In genomic region chr9:127947841-127948710, GRCh38 we compare ENCODE assay signal across 16 cellular contexts. TPM values are rescaled to one million over a fixed set of nuclear protein-coding genes. Genes with fewer than 3 reads are reported as not detected.
A peak's percentile ranks its signal among the peaks of the same experiment; 100 is the strongest.
DNase-seq lines count a peak whose midpoint lies in the region; ATAC-seq and TF ChIP-seq lines count a peak whose summit lies in the region.
"Had no signal": no experiment of that assay in that cellular context is flagged by ENCODE, and none has a peak within 500 bp of the region (broad histone marks: within the 10 kb centered on the region; RNA-seq: fewer than 3 reads in every experiment).

No MANE protein-coding gene starts in this region.

- peaks cover 52% of the 10 kb centered on the region for H3K4me1 ChIP-seq in CD4-positive, CD25-positive, alpha-beta regulatory T cell (ENCODE audit: control insufficient read depth, insufficient read depth, low read length, poor library complexity, severe bottlenecking)
- H3K4me1 ChIP-seq in mucosa of stomach (ENCODE audit: control insufficient read depth, insufficient read depth, low read length) (peaks cover 28% of the 10 kb centered on the region), mucosa of descending colon (ENCODE audit: low read depth) (peaks cover 10% of the 10 kb centered on the region)

- H3K27ac ChIP-seq in CD4-positive, CD25-positive, alpha-beta regulatory T cell (ENCODE audit: insufficient read depth, low read length, poor library complexity, severe bottlenecking), result no peak overlapping the region

- H3K36me3 Mint-ChIP-seq in CD4-positive, CD25-positive, alpha-beta regulatory T cell, result peaks cover 29% of the 10 kb centered on the region
- H3K36me3 Mint-ChIP-seq in Calu3 (ENCODE audit: insufficient read depth, unreplicated experiment), result peaks cover 52% of the 10 kb centered on the region
- peaks cover 1% of the 10 kb centered on the region for H3K36me3 Mint-ChIP-seq in activated naive CD8-positive, alpha-beta T cell
- H3K36me3 Mint-ChIP-seq: natural killer cell had no signal

- H3K4me3 Mint-ChIP-seq in CD4-positive, CD25-positive, alpha-beta regulatory T cell, result peak overlapping the region in 1 of 4 donors; percentile 35
- no peak overlapping the region for H3K4me3 Mint-ChIP-seq in Calu3 (ENCODE audit: low read depth, unreplicated experiment)
- H3K4me3 Mint-ChIP-seq in activated naive CD8-positive, alpha-beta T cell, result no peak overlapping the region
- H3K4me3 Mint-ChIP-seq: activated T-helper 1 cell treated with anti-CD3 and anti-CD28 coated beads, Interleukin-12 subunit alpha, Interleukin-12 subunit beta, Interleukin-2, Interleukin-4 antibody, amounts not matched to agents 30 ng/mL and 10 ng/mL and 1 ng/mL, durations not matched to agents 14 hours and 24 hours and 36 hours; CD14-positive monocyte; natural killer cell had no signal

- peak overlapping the region; percentile 12 for H3K9ac ChIP-seq in mucosa of stomach (ENCODE audit: low read length)

- ATAC-seq in CD4-positive, CD25-positive, alpha-beta regulatory T cell (ENCODE audit: low read depth in 2 of 2), result no peak
- ATAC-seq in mucosa of descending colon (no peak), GM18873 (IDR thresholded peaks at IDR 0.05; ENCODE audit: low FRiP score, unreplicated experiment) (no peak)
- ATAC-seq: natural killer cell, PC-3 had no signal

- peaks cover 0 to 73% (median 34%) of the 10 kb centered on the region in 4 donors for H3K4me1 Mint-ChIP-seq in CD4-positive, CD25-positive, alpha-beta regulatory T cell
- H3K4me1 Mint-ChIP-seq in Calu3 (ENCODE audit: low read depth, unreplicated experiment), result peaks cover 32% of the 10 kb centered on the region
- H3K4me1 Mint-ChIP-seq in activated naive CD8-positive, alpha-beta T cell (ENCODE audit: low read depth), result peaks cover 71% of the 10 kb centered on the region

- H3K4me3 ChIP-seq in CD4-positive, CD25-positive, alpha-beta regulatory T cell (ENCODE audit: low read depth, low read length), result no peak overlapping the region
- H3K4me3 ChIP-seq in mucosa of stomach (ENCODE audit: low read length), result no peak overlapping the region
- no peak overlapping the region for H3K4me3 ChIP-seq in mucosa of descending colon

- peaks cover 87% of the 10 kb centered on the region for H3K36me3 ChIP-seq in CD4-positive, CD25-positive, alpha-beta regulatory T cell (ENCODE audit: control insufficient read depth, insufficient read depth, low read length)
- H3K36me3 ChIP-seq in mucosa of stomach (ENCODE audit: control insufficient read depth, insufficient read depth, low read length) (peaks cover 31% of the 10 kb centered on the region), mucosa of descending colon (ENCODE audit: low read depth) (peaks cover 5% of the 10 kb centered on the region)

- CTCF ChIA-PET in Calu3 (lab: Charles Lee), result no interaction called here

- H3K27ac Mint-ChIP-seq in CD4-positive, CD25-positive, alpha-beta regulatory T cell, result peak overlapping the region; percentile 38 to 84 (median 46)
- peak overlapping the region; percentile 29 for H3K27ac Mint-ChIP-seq in Calu3 (ENCODE audit: unreplicated experiment)
- H3K27ac Mint-ChIP-seq in activated naive CD8-positive, alpha-beta T cell, result peak overlapping the region; percentile 88
- H3K27ac Mint-ChIP-seq: activated T-helper 1 cell treated with anti-CD3 and anti-CD28 coated beads, Interleukin-12 subunit alpha, Interleukin-12 subunit beta, Interleukin-2, Interleukin-4 antibody, amounts not matched to agents 30 ng/mL and 10 ng/mL and 1 ng/mL, durations not matched to agents 14 hours and 24 hours and 36 hours had no signal

- no peaks in the 10 kb centered on the region for H3K9me3 Mint-ChIP-seq in CD4-positive, CD25-positive, alpha-beta regulatory T cell
- H3K9me3 Mint-ChIP-seq in Calu3 (ENCODE audit: low read depth, unreplicated experiment), result no peaks in the 10 kb centered on the region
- H3K9me3 Mint-ChIP-seq in activated naive CD8-positive, alpha-beta T cell (ENCODE audit: low read depth), result no peaks in the 10 kb centered on the region
- H3K9me3 Mint-ChIP-seq: activated T-helper 1 cell treated with anti-CD3 and anti-CD28 coated beads, Interleukin-12 subunit alpha, Interleukin-12 subunit beta, Interleukin-2, Interleukin-4 antibody, amounts not matched to agents 30 ng/mL and 10 ng/mL and 1 ng/mL, durations not matched to agents 14 hours and 24 hours and 36 hours; natural killer cell had no signal

- no TSS peak for BruUV-seq in Calu3 (replicated peaks; lab: Mats Ljungman, UMichigan)

- no peak for TF ChIP-seq CTCF in Calu3 (IDR thresholded peaks at IDR 0.05; ENCODE audit: unreplicated experiment)
- TF ChIP-seq CTCF in mucosa of descending colon (IDR thresholded peaks at IDR 0.05), result no peak

- no peaks in the 10 kb centered on the region for H3K27me3 Mint-ChIP-seq in CD4-positive, CD25-positive, alpha-beta regulatory T cell
- H3K27me3 Mint-ChIP-seq in Calu3 (ENCODE audit: unreplicated experiment), result no peaks in the 10 kb centered on the region
- H3K27me3 Mint-ChIP-seq in activated naive CD8-positive, alpha-beta T cell, result no peaks in the 10 kb centered on the region

- H3K9me3 ChIP-seq in CD4-positive, CD25-positive, alpha-beta regulatory T cell (ENCODE audit: control insufficient read depth in 2 of 2, low read length in 2 of 2), result no peaks in the 10 kb centered on the region
- H3K9me3 ChIP-seq in mucosa of stomach (ENCODE audit: control insufficient read depth, low read length), result no peaks in the 10 kb centered on the region
- no peaks in the 10 kb centered on the region for H3K9me3 ChIP-seq in mucosa of descending colon

- H3K27me3 ChIP-seq in CD4-positive, CD25-positive, alpha-beta regulatory T cell (ENCODE audit: control insufficient read depth, insufficient read depth, low read length), result no peaks in the 10 kb centered on the region
- H3K27me3 ChIP-seq in mucosa of stomach (ENCODE audit: control insufficient read depth, insufficient read depth, low read length), result no peaks in the 10 kb centered on the region

- intact Hi-C loops in Calu3 (cut with micrococcal nuclease; ENCODE audit: unreplicated experiment), result no loop called here
- intact Hi-C loops in mucosa of descending colon (cut with DNase I, micrococcal nuclease), result loop anchor here in 1 of 2 donors (10.0 kb wide), 1 partner anchor 167 kb away; no protein-coding TSS in a partner anchor

- DNase-seq in CD4-positive, CD25-positive, alpha-beta regulatory T cell, result no peak
- DNase-seq in Calu3 (no peak), mucosa of descending colon (no peak), mucosa of gallbladder (ENCODE audit: low spot score) (no peak)
- DNase-seq: cerebellar nuclear complex; KBM-7; natural killer cell; NCI-H1436; NCI-H446 treated with DMSO at 0.1 percent for 48 hours; PC-3; stimulated activated CD4-positive, alpha-beta T cell treated with anti-CD3 and anti-CD28 coated beads, Interleukin-2, amount 100 ng/mL, for 24 hours had no signal

RNA-seq across cellular contexts. Expression of gene DPM2, which starts 10.4 kb away (rescaled TPM):
- 35.7 TPM for total RNA-seq in CD4-positive, CD25-positive, alpha-beta regulatory T cell
- 10 to 100 TPM; 27.5 to 30.6 (median 29.7) TPM for polyA plus RNA-seq in CD4-positive, CD25-positive, alpha-beta regulatory T cell
- 31.5 and 39.9 TPM in 2 replicates for total RNA-seq in Calu3 (2022)
- total RNA-seq in mucosa of descending colon, result 10 to 100 TPM; 23.0 to 30.4 (median 29.4) TPM
- total RNA-seq in mucosa of gallbladder, result 36.6 TPM

RNA-seq across cellular contexts. Expression of gene PIP5KL1, which starts 17.5 kb away (rescaled TPM):
- total RNA-seq in CD4-positive, CD25-positive, alpha-beta regulatory T cell, result 3.3 TPM
- 1 to 10 TPM in 1 of 4 donors, under 1 TPM in 2, not detected in 1; 0.22 to 1.1 (median 0.81) TPM for polyA plus RNA-seq in CD4-positive, CD25-positive, alpha-beta regulatory T cell
- total RNA-seq in Calu3 (2022), result 0.17 and 1.1 TPM in 2 replicates
- total RNA-seq in mucosa of descending colon, result 1 to 10 TPM in 2 of 3 donors, under 1 TPM in 1; 0.58 to 1.9 (median 1.1) TPM
- total RNA-seq in mucosa of gallbladder, result 4.9 TPM

RNA-seq across cellular contexts. Expression of gene ST6GALNAC4, which starts 31.2 kb away (rescaled TPM):
- 31.6 TPM for total RNA-seq in CD4-positive, CD25-positive, alpha-beta regulatory T cell
- polyA plus RNA-seq in CD4-positive, CD25-positive, alpha-beta regulatory T cell, result 10 to 100 TPM; 23.1 to 23.8 (median 23.7) TPM
- total RNA-seq in Calu3 (2022) (11.8 and 12.8 TPM in 2 replicates), mucosa of descending colon (10 to 100 TPM; 31.0 to 39.2 (median 37.2) TPM), mucosa of gallbladder (42.1 TPM)

RNA-seq across cellular contexts. Expression of gene EEIG1, which starts 32.7 kb away (rescaled TPM):
- total RNA-seq in CD4-positive, CD25-positive, alpha-beta regulatory T cell, result 402 TPM
- 100 to 1,000 TPM; 140 to 190 (median 177) TPM for polyA plus RNA-seq in CD4-positive, CD25-positive, alpha-beta regulatory T cell
- total RNA-seq in Calu3 (2022) (80.7 and 84.6 TPM in 2 replicates), mucosa of descending colon (100 to 1,000 TPM; 127 to 168 (median 144) TPM), mucosa of gallbladder (220 TPM)

RNA-seq across cellular contexts. Expression of gene ST6GALNAC6, which starts 48.7 kb away (rescaled TPM):
- 136 TPM for total RNA-seq in CD4-positive, CD25-positive, alpha-beta regulatory T cell
- 10 to 100 TPM; 43.7 to 50.5 (median 47.9) TPM for polyA plus RNA-seq in CD4-positive, CD25-positive, alpha-beta regulatory T cell
- 9.1 and 12.1 TPM in 2 replicates for total RNA-seq in Calu3 (2022)
- total RNA-seq in mucosa of descending colon, result 100 to 1,000 TPM; 121 to 266 (median 175) TPM
- total RNA-seq in mucosa of gallbladder, result 67.0 TPM

Comparison
In these comparisons a context has a peak if more than half of its experiments do, and no peak if none do; other contexts are left out.
1. H3K27ac Mint-ChIP-seq: peak in every context shown above with its lines; median percentile 88 in activated naive CD8-positive, alpha-beta T cell; 46 in CD4-positive, CD25-positive, alpha-beta regulatory T cell; 29 in Calu3.